8 cellular contexts compared by ENCODE assay signal in the genomic region with DNA sequence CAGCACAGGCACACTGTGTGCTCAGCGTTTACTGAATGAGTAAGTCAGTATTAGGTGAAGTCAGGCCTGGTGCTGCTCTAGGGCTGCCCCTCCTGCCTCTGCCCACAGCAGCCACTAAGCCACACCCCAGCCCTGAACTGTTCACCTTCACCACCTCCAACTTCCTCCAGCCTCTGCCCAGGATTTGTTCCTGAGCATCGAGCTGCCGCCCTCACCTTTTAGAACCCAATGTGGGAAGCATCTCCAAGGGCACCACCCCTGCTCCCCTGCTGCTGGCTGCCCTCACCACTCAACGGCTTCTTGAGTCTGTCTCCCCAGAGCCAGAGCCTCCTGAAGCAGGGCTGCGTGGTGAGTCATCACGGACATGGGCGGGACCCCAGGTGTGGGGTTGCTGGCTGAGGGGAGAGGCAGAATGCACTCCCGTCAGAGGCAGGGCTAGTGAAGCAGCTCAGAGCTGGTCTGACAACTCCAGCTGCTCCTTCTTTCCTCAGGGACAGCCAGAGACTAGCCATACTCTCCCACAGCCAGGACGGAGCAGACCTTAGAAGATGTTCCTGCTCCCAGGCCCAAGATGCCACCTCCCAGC. TPM values are rescaled to one million over a fixed set of nuclear protein-coding genes. Genes with fewer than 3 reads are reported as not detected.
A peak's percentile ranks its signal among the peaks of the same experiment; 100 is the strongest.
DNase-seq lines count a peak whose midpoint lies in the region; ATAC-seq and TF ChIP-seq lines count a peak whose summit lies in the region.

No MANE protein-coding gene starts in this region.

- no peak for ATAC-seq in HG03097 (IDR thresholded peaks at IDR 0.05; ENCODE audit: low FRiP score, unreplicated experiment)

- H3K4me3 Mint-ChIP-seq in IgD-negative memory B cell (peak overlapping the region; percentile 45 to 86 (median 79)), endothelial cell (ENCODE audit: unreplicated experiment) (peak overlapping the region; percentile 32)
- H3K4me3 Mint-ChIP-seq in activated CD4-positive, alpha-beta T cell treated with anti-CD3 and anti-CD28 coated beads, Interleukin-2, amount 10 ng/mL, durations not matched to agents 24 days and 14 days = peak overlapping the region; percentile 36

- intact Hi-C loops in activated CD4-positive, alpha-beta T cell treated with anti-CD3 and anti-CD28 coated beads, Interleukin-2, amount 10 ng/mL, durations not matched to agents 24 days and 14 days (cut with micrococcal nuclease) = no loop called here
- intact Hi-C loops in spleen (cut with DNase I; ENCODE audit: low total_unique reads) = no loop called here

- H3K4me1 ChIP-seq in spleen = peaks cover 6 to 79% (median 57%) of the 10 kb centered on the region in 6 donors

- no peak for TF ChIP-seq POLR2A in spleen (IDR thresholded peaks at IDR 0.05)

- no peaks in the 10 kb centered on the region for H3K27me3 ChIP-seq in spleen (replicated peaks in 1 of 7)

- H3K4me3 ChIP-seq in spleen = peak overlapping the region in 7 of 8 donors; percentile 83 to 97 (median 91)

- DNase-seq in activated CD4-positive, alpha-beta T cell treated with anti-CD3 and anti-CD28 coated beads, Interleukin-2, amount 10 ng/mL, durations not matched to agents 24 days and 14 days = peak; percentile 77
- DNase-seq in endothelial cell (ENCODE audit: low spot score) (no peak), spleen (peak; percentile 85), NCI-H2029 treated with DMSO at 0.1 percent for 48 hours (lab: John Stamatoyannopoulos, UW) (no peak), anterior cingulate cortex (lab: John Stamatoyannopoulos, UW) (no peak), GF-D8 (lab: John Stamatoyannopoulos, UW) (no peak)

- H3K36me3 Mint-ChIP-seq in IgD-negative memory B cell = peaks cover 2% of the 10 kb centered on the region
- peaks cover 21% of the 10 kb centered on the region for H3K36me3 Mint-ChIP-seq in activated CD4-positive, alpha-beta T cell treated with anti-CD3 and anti-CD28 coated beads, Interleukin-2, amount 10 ng/mL, durations not matched to agents 24 days and 14 days (ENCODE audit: low read depth)
- H3K36me3 Mint-ChIP-seq in endothelial cell (ENCODE audit: low read depth, unreplicated experiment) = peaks cover 44% of the 10 kb centered on the region

- no peaks in the 10 kb centered on the region for H3K9me3 ChIP-seq in spleen

- peak overlapping the region in 6 of 8 donors; percentile 32 to 96 (median 94) for H3K27ac ChIP-seq in spleen

- TF ChIP-seq CTCF in endothelial cell (IDR thresholded peaks at IDR 0.05; ENCODE audit: unreplicated experiment) (no peak), spleen (IDR thresholded peaks at IDR 0.05 in 8 of 11, conservative IDR thresholded peaks at IDR 0.05 in 3 of 11) (no peak)

- H3K27me3 Mint-ChIP-seq in IgD-negative memory B cell (no peaks in the 10 kb centered on the region), endothelial cell (ENCODE audit: unreplicated experiment) (peaks cover 22% of the 10 kb centered on the region)
- H3K27me3 Mint-ChIP-seq in activated CD4-positive, alpha-beta T cell treated with anti-CD3 and anti-CD28 coated beads, Interleukin-2, amount 10 ng/mL, durations not matched to agents 24 days and 14 days = no peaks in the 10 kb centered on the region

- H3K36me3 ChIP-seq in spleen = peaks cover 2 to 65% (median 25%) of the 10 kb centered on the region in 6 donors

- H3K4me1 Mint-ChIP-seq in IgD-negative memory B cell (peaks cover 20 to 39% (median 24%) of the 10 kb centered on the region in 3 donors), endothelial cell (ENCODE audit: unreplicated experiment) (peaks cover 41% of the 10 kb centered on the region)
- H3K4me1 Mint-ChIP-seq in activated CD4-positive, alpha-beta T cell treated with anti-CD3 and anti-CD28 coated beads, Interleukin-2, amount 10 ng/mL, durations not matched to agents 24 days and 14 days = peaks cover 28% of the 10 kb centered on the region

- H3K27ac Mint-ChIP-seq in IgD-negative memory B cell (peak overlapping the region; percentile 65 to 78 (median 68)), endothelial cell (ENCODE audit: unreplicated experiment) (no peak overlapping the region)
- peak overlapping the region; percentile 2 for H3K27ac Mint-ChIP-seq in activated CD4-positive, alpha-beta T cell treated with anti-CD3 and anti-CD28 coated beads, Interleukin-2, amount 10 ng/mL, durations not matched to agents 24 days and 14 days

- 58 to 66% (median 61%) methylated on average over 6 to 9 of the region's 9 CpGs for WGBS in spleen, 5 donors

- H3K9me3 Mint-ChIP-seq in IgD-negative memory B cell = no peaks in the 10 kb centered on the region
- H3K9me3 Mint-ChIP-seq in activated CD4-positive, alpha-beta T cell treated with anti-CD3 and anti-CD28 coated beads, Interleukin-2, amount 10 ng/mL, durations not matched to agents 24 days and 14 days = no peaks in the 10 kb centered on the region
- no peaks in the 10 kb centered on the region for H3K9me3 Mint-ChIP-seq in endothelial cell (ENCODE audit: unreplicated experiment)

RNA-seq across cellular contexts. Expression of a gene that starts 5.8 kb away (rescaled TPM):
- polyA plus RNA-seq in IgD-negative memory B cell (7.3 TPM), spleen (100 to 1,000 TPM; 108 to 155 (median 123) TPM)
- 14.4 and 16.3 TPM in 2 replicates for total RNA-seq in activated CD4-positive, alpha-beta T cell treated with anti-CD3 and anti-CD28 coated beads, Interleukin-2, amount 10 ng/mL, durations not matched to agents 24 days and 14 days
- total RNA-seq in endothelial cell (ENCODE audit: unreplicated experiment) (214 TPM), spleen (100 to 1,000 TPM; 192 to 746 (median 523) TPM)

RNA-seq across cellular contexts. Expression of a gene that starts 11.3 kb away (rescaled TPM):
- polyA plus RNA-seq in IgD-negative memory B cell = 51.4 TPM
- 24.4 and 25.0 TPM in 2 replicates for total RNA-seq in activated CD4-positive, alpha-beta T cell treated with anti-CD3 and anti-CD28 coated beads, Interleukin-2, amount 10 ng/mL, durations not matched to agents 24 days and 14 days
- total RNA-seq in endothelial cell (ENCODE audit: unreplicated experiment) = 36.4 TPM
- total RNA-seq in spleen = 10 to 100 TPM; 19.4 to 33.6 (median 24.4) TPM
- polyA plus RNA-seq in spleen = 10 to 100 TPM; 20.6 to 36.5 (median 34.4) TPM

RNA-seq across cellular contexts. Expression of a gene that starts 13.4 kb away (rescaled TPM):
- polyA plus RNA-seq in IgD-negative memory B cell (0.14 TPM), spleen (10 to 100 TPM; 18.2 to 49.4 (median 46.6) TPM)
- total RNA-seq in activated CD4-positive, alpha-beta T cell treated with anti-CD3 and anti-CD28 coated beads, Interleukin-2, amount 10 ng/mL, durations not matched to agents 24 days and 14 days = 0.28 and 0.50 TPM in 2 replicates
- total RNA-seq in endothelial cell (ENCODE audit: unreplicated experiment) (1.6 TPM), spleen (100 to 1,000 TPM in 5 of 7 donors, 10 to 100 TPM in 2; 46.8 to 172 (median 122) TPM)

RNA-seq across cellular contexts. Expression of a gene that starts 17.5 kb away (rescaled TPM):
- polyA plus RNA-seq in IgD-negative memory B cell (5.3 TPM), spleen (1 to 10 TPM; 1.4 to 2.4 (median 2.1) TPM)
- total RNA-seq in activated CD4-positive, alpha-beta T cell treated with anti-CD3 and anti-CD28 coated beads, Interleukin-2, amount 10 ng/mL, durations not matched to agents 24 days and 14 days = 7.1 and 7.3 TPM in 2 replicates
- total RNA-seq in endothelial cell (ENCODE audit: unreplicated experiment) (12.7 TPM), spleen (1 to 10 TPM in 6 of 7 donors, under 1 TPM in 1; 0.73 to 3.8 (median 2.7) TPM)

RNA-seq across cellular contexts. Expression of a gene that starts 17.5 kb away (rescaled TPM):
- polyA plus RNA-seq in IgD-negative memory B cell (20.5 TPM), spleen (10 to 100 TPM; 12.4 to 15.5 (median 15.2) TPM)
- 17.3 and 20.0 TPM in 2 replicates for total RNA-seq in activated CD4-positive, alpha-beta T cell treated with anti-CD3 and anti-CD28 coated beads, Interleukin-2, amount 10 ng/mL, durations not matched to agents 24 days and 14 days
- total RNA-seq in endothelial cell (ENCODE audit: unreplicated experiment) (17.1 TPM), spleen (10 to 100 TPM in 6 of 7 donors, 1 to 10 TPM in 1; 7.8 to 15.1 (median 11.8) TPM)

Comparison
In these comparisons a context has a peak if more than half of its experiments do, and no peak if none do; other contexts are left out.
1. DNase-seq: peak in activated CD4-positive, alpha-beta T cell treated with anti-CD3 and anti-CD28 coated beads, Interleukin-2, amount 10 ng/mL, durations not matched to agents 24 days and 14 days (single experiment) and spleen (single experiment); none in endothelial cell (single experiment), NCI-H2029 treated with DMSO at 0.1 percent for 48 hours (single experiment), anterior cingulate cortex (0 of 58) and GF-D8 (single experiment).
2. RNA of a gene that starts 5.8 kb away (total RNA-seq): 192 to 746 TPM in spleen and 214 TPM in endothelial cell (single experiment); 14.4 to 16.3 TPM in activated CD4-positive, alpha-beta T cell treated with anti-CD3 and anti-CD28 coated beads, Interleukin-2, amount 10 ng/mL, durations not matched to agents 24 days and 14 days; every median in the first group is over 10 times any median in the second.
3. RNA of a gene that starts 13.4 kb away (total RNA-seq): 46.8 to 172 TPM in spleen; 1.6 TPM in endothelial cell (single experiment) and 0.28 to 0.50 TPM in activated CD4-positive, alpha-beta T cell treated with anti-CD3 and anti-CD28 coated beads, Interleukin-2, amount 10 ng/mL, durations not matched to agents 24 days and 14 days; every median in the first group is over 10 times any median in the second.
4. Peak in every context shown above with its lines, with median percentiles within 50 percentile points of each other: H3K4me3 Mint-ChIP-seq.